ENCODE assay signal across 7 cellular contexts in the genomic region with DNA sequence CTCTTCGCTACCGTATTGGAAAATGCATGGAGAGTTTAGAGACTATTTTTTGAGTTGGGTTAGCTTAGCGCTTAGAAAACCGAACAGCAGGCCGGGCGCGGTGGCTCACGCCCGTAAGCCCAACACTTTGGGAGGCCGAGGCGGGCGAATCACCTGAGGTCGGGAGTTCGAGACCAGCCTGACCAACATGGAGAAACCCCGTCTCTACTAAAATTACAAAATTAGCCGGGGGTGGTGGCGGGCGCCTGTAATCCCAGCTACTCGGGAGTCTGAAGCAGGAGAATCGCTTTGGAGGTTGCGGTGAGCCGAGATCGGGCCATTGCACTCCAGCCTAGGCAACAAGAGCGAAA. TPM values are rescaled to one million over a fixed set of nuclear protein-coding genes. Genes with fewer than 3 reads are reported as not detected.
DNase-seq lines count a peak whose midpoint lies in the region; ATAC-seq and TF ChIP-seq lines count a peak whose summit lies in the region.
"Not testable (repeated sequence)": the region's sequence is repeated elsewhere in the genome, so short reads cannot be mapped to it uniquely, and the experiment has no call there.
"Had no signal": no experiment of that assay in that cellular context is flagged by ENCODE, and none has a peak within 500 bp of the region (broad histone marks: within the 10 kb centered on the region; RNA-seq: fewer than 3 reads in every experiment).

No MANE protein-coding gene starts in this region.

- not testable (repeated sequence) for H4K20me1 ChIP-seq in MM.1S (ENCODE audit: insufficient read depth, low read length)

- not testable (repeated sequence) for TF ChIP-seq CTCF in BE2C (IDR thresholded peaks at IDR 0.05; ENCODE audit: low read depth, low read length); MM.1S (IDR thresholded peaks at IDR 0.05; ENCODE audit: low read length); lung (IDR thresholded peaks at IDR 0.05; ENCODE audit: control extremely low read depth, extremely low read depth)

- not testable (repeated sequence) for H3K27me3 Mint-ChIP-seq in activated naive CD4-positive, alpha-beta T cell treated with anti-CD3 and anti-CD28 coated beads for 36 hours (ENCODE audit: low read depth)

- H3K9me2 ChIP-seq in MM.1S (replicated peaks; ENCODE audit: insufficient read depth, low read length) = not testable (repeated sequence)

- H3K27me3 ChIP-seq in BE2C; MM.1S (replicated peaks; ENCODE audit: insufficient read depth, low read length); lung (ENCODE audit: control insufficient read depth, insufficient read depth); skeletal muscle satellite cell (ENCODE audit: control insufficient read depth, insufficient read depth, low read length): not testable (repeated sequence)

- H3K4me3 ChIP-seq in BE2C (ENCODE audit: low read depth, low read length) (peak overlapping the region; percentile 91), MM.1S (ENCODE audit: low read length) (peak overlapping the region; percentile 77), lung (peak overlapping the region; percentile 73), skeletal muscle satellite cell (ENCODE audit: low read length) (peak overlapping the region; percentile 95)

- not testable (repeated sequence) for H3K79me2 ChIP-seq in MM.1S (ENCODE audit: low read length)

- peak overlapping the region; percentile 89 for H3K27ac Mint-ChIP-seq in activated naive CD4-positive, alpha-beta T cell treated with anti-CD3 and anti-CD28 coated beads for 36 hours

- H3K27ac ChIP-seq in MM.1S (ENCODE audit: low read length) (peak overlapping the region; percentile 35; the same call in 1 of the 2 replicates), epithelial cell of prostate (peak overlapping the region; percentile 41), lung (ENCODE audit: low read depth in 1 of 2, low read length in 1 of 2) (peak overlapping the region; percentile 21 to 86)

- H3K9ac ChIP-seq in MM.1S (ENCODE audit: low read length) = peak overlapping the region; percentile 67; the same call in 1 of the 2 replicates
- peak overlapping the region; percentile 87 for H3K9ac ChIP-seq in skeletal muscle satellite cell (ENCODE audit: low read depth, low read length)

- H3K36me3 Mint-ChIP-seq in activated naive CD4-positive, alpha-beta T cell treated with anti-CD3 and anti-CD28 coated beads for 36 hours (ENCODE audit: low read depth) = peaks cover 12% of the 10 kb centered on the region

- H2AFZ ChIP-seq in MM.1S (ENCODE audit: low read length) = not testable (repeated sequence)

- peak overlapping the region; percentile 88 for H3K4me3 Mint-ChIP-seq in activated naive CD4-positive, alpha-beta T cell treated with anti-CD3 and anti-CD28 coated beads for 36 hours

- H3K4me1 ChIP-seq in BE2C; skeletal muscle satellite cell (ENCODE audit: control insufficient read depth, insufficient read depth, low read length): not testable (repeated sequence)
- H3K4me1 ChIP-seq in MM.1S (ENCODE audit: low read length) = peaks cover 17% of the 10 kb centered on the region
- peaks cover 6 to 13% of the 10 kb centered on the region in 2 donors for H3K4me1 ChIP-seq in lung (ENCODE audit: control insufficient read depth in 2 of 2, insufficient read depth in 2 of 2, low read length in 2 of 2)

- H3K4me1 Mint-ChIP-seq in activated naive CD4-positive, alpha-beta T cell treated with anti-CD3 and anti-CD28 coated beads for 36 hours (ENCODE audit: low read depth) = peaks cover 59% of the 10 kb centered on the region

- H3K4me2 ChIP-seq in MM.1S (ENCODE audit: low read depth, low read length) (peak overlapping the region; percentile 9; the same call in 1 of the 2 replicates), skeletal muscle satellite cell (ENCODE audit: low read length) (peak overlapping the region; percentile 86)

- not testable (repeated sequence) for H3K36me3 ChIP-seq in BE2C; MM.1S (replicated peaks; ENCODE audit: insufficient read depth, low read length); lung (ENCODE audit: control insufficient read depth in 2 of 2, insufficient read depth in 2 of 2, low read length in 2 of 2); skeletal muscle satellite cell (ENCODE audit: insufficient read depth, low read length)

- peaks cover 30% of the 10 kb centered on the region for H3F3A ChIP-seq in MM.1S (ENCODE audit: insufficient read depth, low read length)

- not testable (repeated sequence) for H3K9me3 ChIP-seq in BE2C; MM.1S (replicated peaks; ENCODE audit: insufficient read depth, low read length); lung (ENCODE audit: control insufficient read depth in 2 of 2, insufficient read depth in 1 of 2, low read length in 1 of 2); skeletal muscle satellite cell (replicated peaks; ENCODE audit: low read length)

- DNase-seq in BE2C; MM.1S; epithelial cell of prostate (ENCODE audit: low read depth, low spot score); lung (ENCODE audit: low spot score): not testable (repeated sequence)
- peak; percentile 21 for DNase-seq in activated naive CD4-positive, alpha-beta T cell treated with anti-CD3 and anti-CD28 coated beads for 36 hours

- not testable (repeated sequence) for ATAC-seq in lung (ENCODE audit: insufficient read depth, low FRiP score)

- H3K9me3 Mint-ChIP-seq in activated naive CD4-positive, alpha-beta T cell treated with anti-CD3 and anti-CD28 coated beads for 36 hours = not testable (repeated sequence)

- WGBS in lung, 2 donors = 11 to 19% methylated on average over 24 of the region's 24 CpGs

- intact Hi-C loops in activated naive CD4-positive, alpha-beta T cell treated with anti-CD3 and anti-CD28 coated beads for 36 hours (cut with micrococcal nuclease) = loop anchor here (2.0 to 5.0 kb wide), 6 partner anchors 77 to 979 kb away; partner anchors contain the start of genes AMDHD2, HCFC1R1, THOC6 and TNFRSF12A

- CTCF ChIA-PET in activated naive CD4-positive, alpha-beta T cell treated with anti-CD3 and anti-CD28 coated beads for 36 hours (lab: Charles Lee) = interaction anchor here (1.5 to 1.8 kb wide), 3 partner anchors 8 to 371 kb away, joined by 4 to 5 read pairs (median 5); partner anchors contain the start of gene NAA60

RNA-seq across cellular contexts. Expression of gene CLUAP1, which starts 0.6 kb away (rescaled TPM):
- polyA plus RNA-seq in BE2C (2012; ENCODE audit: insufficient read depth, insufficient read length, low read depth) = 41.5 TPM
- total RNA-seq in activated naive CD4-positive, alpha-beta T cell treated with anti-CD3 and anti-CD28 coated beads for 36 hours = 10 to 100 TPM; 12.1 to 13.9 TPM
- 10 to 100 TPM; 26.2 to 41.2 TPM for total RNA-seq in lung
- 10 to 100 TPM in 1 of 2 donors, 1 to 10 TPM in 1; 8.8 to 15.7 TPM for polyA plus RNA-seq in lung
- total RNA-seq in skeletal muscle satellite cell (2012; rRNA removed) = 9.8 and 13.2 TPM in 2 replicates

RNA-seq across cellular contexts. Expression of gene C16orf90, which starts 6.1 kb away (rescaled TPM):
- not detected for polyA plus RNA-seq in BE2C (2012; ENCODE audit: insufficient read depth, insufficient read length, low read depth)
- not detected for total RNA-seq in activated naive CD4-positive, alpha-beta T cell treated with anti-CD3 and anti-CD28 coated beads for 36 hours
- not detected for total RNA-seq in lung
- polyA plus RNA-seq in lung = not detected
- total RNA-seq in skeletal muscle satellite cell (2012; rRNA removed) = not detected in 2 replicates
- total RNA-seq: omental fat pad had no signal

RNA-seq across cellular contexts. Expression of gene NAA60, which starts 57.9 kb away (rescaled TPM):
- polyA plus RNA-seq in BE2C (2012; ENCODE audit: insufficient read depth, insufficient read length, low read depth) = 77.0 TPM
- 10 to 100 TPM; 20.0 to 27.1 TPM for total RNA-seq in activated naive CD4-positive, alpha-beta T cell treated with anti-CD3 and anti-CD28 coated beads for 36 hours
- total RNA-seq in lung = 10 to 100 TPM; 16.6 to 57.7 TPM
- 10 to 100 TPM; 46.9 to 50.1 TPM for polyA plus RNA-seq in lung
- total RNA-seq in skeletal muscle satellite cell (2012; rRNA removed) = 9.2 and 9.9 TPM in 2 replicates

RNA-seq across cellular contexts. Expression of gene ZNF597, which starts 58.1 kb away (rescaled TPM):
- polyA plus RNA-seq in BE2C (2012; ENCODE audit: insufficient read depth, insufficient read length, low read depth) = 3.9 TPM
- total RNA-seq in activated naive CD4-positive, alpha-beta T cell treated with anti-CD3 and anti-CD28 coated beads for 36 hours = 1 to 10 TPM; 1.1 TPM
- total RNA-seq in lung = 1 to 10 TPM; 3.3 to 4.2 TPM
- polyA plus RNA-seq in lung = 1 to 10 TPM; 1.5 TPM
- total RNA-seq in skeletal muscle satellite cell (2012; rRNA removed) = 2.0 and 2.2 TPM in 2 replicates
